8 cellular contexts compared by ENCODE assay signal in genomic region chr5:32233696-32234447, GRCh38.
DNase-seq lines count a peak whose midpoint lies in the region; ATAC-seq and TF ChIP-seq lines count a peak whose summit lies in the region.

No MANE protein-coding gene starts in this region.

- POLR2A ChIA-PET in HEK293T (lab: Yijun Ruan, JAX), result interaction anchor here (1.4 kb wide), 1 partner anchor 80 kb away, joined by 4 read pairs; no protein-coding TSS in a partner anchor

- H3K4me3 ChIP-seq in AG10803 (ENCODE audit: low read length), result no peak overlapping the region
- peak overlapping the region; percentile 12 for H3K4me3 ChIP-seq in NB4 (ENCODE audit: low read depth, low read length)

- CTCF ChIA-PET in HEK293T (lab: Yijun Ruan, JAX), result interaction anchor here (0.8 kb wide), 1 partner anchor 97 kb away, joined by 3 read pairs; no protein-coding TSS in a partner anchor

- ATAC-seq in HG03135 (IDR thresholded peaks at IDR 0.05; ENCODE audit: unreplicated experiment), result no peak
- no peak for ATAC-seq in GM21515 (IDR thresholded peaks at IDR 0.05; ENCODE audit: unreplicated experiment)

- TF ChIP-seq CTCF in AG10803 (conservative IDR thresholded peaks at IDR 0.05; ENCODE audit: low read length) (no peak), NB4 (IDR thresholded peaks at IDR 0.05; ENCODE audit: low read depth, low read length) (no peak)

- TF ChIP-seq POLR2A in NB4 (IDR thresholded peaks at IDR 0.05; ENCODE audit: extremely low read depth, insufficient read length), result no peak

- DNase-seq in AG10803 (ENCODE audit: low read depth) (peak; percentile 36), NB4 (ENCODE audit: low read depth) (peak; percentile 93), dedifferentiated amniotic fluid mesenchymal stem cell (ENCODE audit: extremely low spot score) (peak; percentile 30), midbrain (lab: John Stamatoyannopoulos, UW) (peak; percentile 49), HEK293T (ENCODE audit: extremely low spot score) (no peak), iPS-NIHi7 (ENCODE audit: extremely low spot score) (no peak)

TF ChIP-seq in HEK293T, 16 proteins besides CTCF, POLR2A, EP300 and RAD21:
- TF ChIP-seq FOXK2 (IDR thresholded peaks at IDR 0.05) (no peak), FOXA1 (IDR thresholded peaks at IDR 0.05) (no peak), SUZ12 (IDR thresholded peaks at IDR 0.05) (no peak), CTBP1 (IDR thresholded peaks at IDR 0.05; ENCODE audit: borderline replicate concordance) (no peak), TARDBP (IDR thresholded peaks at IDR 0.05) (no peak), ARNT (IDR thresholded peaks at IDR 0.05) (no peak), L3MBTL2 (conservative IDR thresholded peaks at IDR 0.05) (no peak), LEF1 (IDR thresholded peaks at IDR 0.05; ENCODE audit: borderline replicate concordance) (no peak), ZNF384 (IDR thresholded peaks at IDR 0.05) (no peak), PKNOX1 (IDR thresholded peaks at IDR 0.05) (no peak)

Comparison
In these comparisons a context has a peak if more than half of its experiments do, and no peak if none do; other contexts are left out.
1. DNase-seq: peak in AG10803 (single experiment), NB4 (single experiment), dedifferentiated amniotic fluid mesenchymal stem cell (single experiment) and midbrain (single experiment); none in HEK293T (single experiment) and iPS-NIHi7 (single experiment).